ENCODE assay signal across 13 cellular contexts in the genomic region with DNA sequence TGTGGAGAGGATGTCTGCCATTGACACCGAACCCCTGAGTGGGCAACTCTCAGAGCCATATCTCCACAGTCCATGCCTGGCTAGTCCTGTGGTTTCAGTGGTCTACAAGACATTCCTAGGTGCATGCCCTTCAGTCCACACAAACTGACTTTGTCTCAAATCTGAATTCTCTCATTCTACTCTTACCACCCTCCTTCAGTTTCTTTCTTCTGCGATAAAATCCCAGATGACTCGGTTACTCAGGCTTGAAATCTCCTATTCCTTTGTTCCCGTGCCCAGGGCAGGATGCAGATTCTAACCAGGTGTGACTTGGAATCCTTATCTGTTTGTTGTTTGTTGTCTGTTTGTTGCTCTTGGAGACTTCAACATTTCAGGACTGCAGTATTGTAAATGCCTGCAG. TPM values are rescaled to one million over a fixed set of nuclear protein-coding genes. Genes with fewer than 3 reads are reported as not detected.
A peak's percentile ranks its signal among the peaks of the same experiment; 100 is the strongest.
DNase-seq lines count a peak whose midpoint lies in the region; ATAC-seq and TF ChIP-seq lines count a peak whose summit lies in the region.
"Had no signal": no experiment of that assay in that cellular context is flagged by ENCODE, and none has a peak within 500 bp of the region (broad histone marks: within the 10 kb centered on the region; RNA-seq: fewer than 3 reads in every experiment).

No MANE protein-coding gene starts in this region.

- no peaks in the 10 kb centered on the region for H3K36me3 Mint-ChIP-seq in endothelial cell (ENCODE audit: low read depth, unreplicated experiment)

- H3K4me1 Mint-ChIP-seq in endothelial cell (ENCODE audit: unreplicated experiment): peaks cover 24% of the 10 kb centered on the region

- TF ChIP-seq POLR2A in sigmoid colon (IDR thresholded peaks at IDR 0.05) (no peak), ovary (IDR thresholded peaks at IDR 0.05) (no peak)

- H3K27me3 ChIP-seq in HUES6 (ENCODE audit: control insufficient read depth, insufficient read depth, low read length) (no peaks in the 10 kb centered on the region), sigmoid colon (no peaks in the 10 kb centered on the region), ovary (no peaks in the 10 kb centered on the region)
- H3K27me3 ChIP-seq: pancreas, tibial nerve had no signal

- peak; percentile 40 for ATAC-seq in GM18907 (IDR thresholded peaks at IDR 0.05; ENCODE audit: unreplicated experiment)
- ATAC-seq: pancreas had no signal

- TF ChIP-seq CTCF in endothelial cell (IDR thresholded peaks at IDR 0.05; ENCODE audit: unreplicated experiment): no peak
- no peak for TF ChIP-seq CTCF in sigmoid colon (IDR thresholded peaks at IDR 0.05)
- no peak for TF ChIP-seq CTCF in GM10266 (IDR thresholded peaks at IDR 0.05; ENCODE audit: control insufficient read depth, insufficient read depth, low read depth, missing control alignments)
- no peak for TF ChIP-seq CTCF in ovary (IDR thresholded peaks at IDR 0.05)

- 68 to 79% methylated on average over 4 of the region's 4 CpGs for WGBS in sigmoid colon, 2 donors
- WGBS in ovary, 3 donors: 64 to 70% (median 69%) methylated on average over 4 of the region's 4 CpGs

- H3K36me3 ChIP-seq in HUES6 (ENCODE audit: control insufficient read depth, insufficient read depth, low read length) (no peaks in the 10 kb centered on the region), sigmoid colon (no peaks in the 10 kb centered on the region), ovary (no peaks in the 10 kb centered on the region)
- H3K36me3 ChIP-seq: pancreas, tibial nerve had no signal

- H3K9ac ChIP-seq in HUES6 (ENCODE audit: low read length): no peak overlapping the region

- no peak overlapping the region for H3K4me3 Mint-ChIP-seq in endothelial cell (ENCODE audit: unreplicated experiment)

- H3K4me1 ChIP-seq in HUES6 (ENCODE audit: control insufficient read depth, insufficient read depth, low read length) (peaks cover 14% of the 10 kb centered on the region; the same call in 1 of the 2 replicates), sigmoid colon (peaks cover 0 to 49% (median 38%) of the 10 kb centered on the region in 4 donors), ovary (ENCODE audit: insufficient read depth) (peaks cover 3% of the 10 kb centered on the region)

- no peak overlapping the region for H3K4me3 ChIP-seq in HUES6 (ENCODE audit: low read depth, low read length)
- no peak overlapping the region for H3K4me3 ChIP-seq in sigmoid colon
- H3K4me3 ChIP-seq in ovary: no peak overlapping the region
- H3K4me3 ChIP-seq: pancreas, tibial nerve had no signal

- no peaks in the 10 kb centered on the region for H3K9me3 ChIP-seq in HUES6 (ENCODE audit: control insufficient read depth, insufficient read depth, low read depth, low read length)
- H3K9me3 ChIP-seq in sigmoid colon: no peaks in the 10 kb centered on the region
- no peaks in the 10 kb centered on the region for H3K9me3 ChIP-seq in ovary
- H3K9me3 ChIP-seq: pancreas, tibial nerve had no signal

- peak overlapping the region; percentile 89 for H3K27ac Mint-ChIP-seq in endothelial cell (ENCODE audit: unreplicated experiment)

- 0 out of 2 replicates have a peak overlapping the region, but pooled peaks have one; percentile 10 for H3K27ac ChIP-seq in HUES6 (ENCODE audit: low read depth, low read length)
- peak overlapping the region in 3 of 4 donors; percentile 56 to 69 (median 68) for H3K27ac ChIP-seq in sigmoid colon
- H3K27ac ChIP-seq in ovary: no peak overlapping the region
- H3K27ac ChIP-seq: pancreas had no signal

- intact Hi-C loops in sigmoid colon (cut with DNase I) (no loop called here), ovary (cut with DNase I) (no loop called here)

- H3K27me3 Mint-ChIP-seq in endothelial cell (ENCODE audit: unreplicated experiment): peaks cover 3% of the 10 kb centered on the region
- H3K27me3 Mint-ChIP-seq: CD8-positive, alpha-beta memory T cell; IgD-negative memory B cell had no signal

- DNase-seq in endothelial cell (ENCODE audit: low spot score) (no peak), sigmoid colon (no peak), GM10266 (ENCODE audit: extremely low spot score) (no peak), AG08395 (ENCODE audit: low spot score) (no peak), ovary (no peak), anterior cingulate cortex (lab: John Stamatoyannopoulos, UW) (no peak)
- DNase-seq: CD8-positive, alpha-beta memory T cell; NCI-H2081; pancreas had no signal

- no peaks in the 10 kb centered on the region for H3K9me3 Mint-ChIP-seq in endothelial cell (ENCODE audit: unreplicated experiment)
- H3K9me3 Mint-ChIP-seq: CD8-positive, alpha-beta memory T cell; IgD-negative memory B cell had no signal

- TF ChIP-seq EP300 in sigmoid colon (IDR thresholded peaks at IDR 0.05) (no peak), ovary (IDR thresholded peaks at IDR 0.05) (no peak)

RNA-seq across cellular contexts. Expression of a gene that starts 9.3 kb away (rescaled TPM):
- total RNA-seq in endothelial cell (ENCODE audit: unreplicated experiment) (130 TPM), sigmoid colon (10 to 100 TPM; 30.0 to 49.0 (median 36.8) TPM), ovary (10 to 100 TPM; 18.5 to 43.7 (median 37.6) TPM)
- polyA plus RNA-seq in sigmoid colon (10 to 100 TPM in 1 of 3 donors, 1 to 10 TPM in 2; 1.8 to 15.7 (median 6.7) TPM), ovary (10 to 100 TPM; 11.4 to 54.6 TPM)

RNA-seq across cellular contexts. Expression of a gene that starts 16.3 kb away (rescaled TPM):
- 77.1 TPM for total RNA-seq in endothelial cell (ENCODE audit: unreplicated experiment)
- total RNA-seq in sigmoid colon: 10 to 100 TPM; 24.6 to 54.8 (median 40.0) TPM
- 100 to 1,000 TPM in 2 of 3 donors, 10 to 100 TPM in 1; 69.7 to 145 (median 137) TPM for polyA plus RNA-seq in sigmoid colon
- 10 to 100 TPM; 34.1 to 50.0 (median 38.8) TPM for total RNA-seq in ovary
- polyA plus RNA-seq in ovary: 10 to 100 TPM; 42.1 to 49.0 TPM

RNA-seq across cellular contexts. Expression of a gene that starts 23.2 kb away (rescaled TPM):
- total RNA-seq in endothelial cell (ENCODE audit: unreplicated experiment): 62.2 TPM
- total RNA-seq in sigmoid colon: 100 to 1,000 TPM in 1 of 4 donors, 10 to 100 TPM in 3; 79.3 to 116 (median 94.0) TPM
- polyA plus RNA-seq in sigmoid colon: 100 to 1,000 TPM in 2 of 3 donors, 10 to 100 TPM in 1; 68.7 to 145 (median 119) TPM
- 100 to 1,000 TPM in 2 of 7 donors, 10 to 100 TPM in 5; 57.7 to 119 (median 97.7) TPM for total RNA-seq in ovary
- polyA plus RNA-seq in ovary: 100 to 1,000 TPM; 124 to 194 TPM

Comparison
In these comparisons a context has a peak if more than half of its experiments do, and no peak if none do; other contexts are left out.
1. H3K27ac ChIP-seq: peak in HUES6 (single experiment) and sigmoid colon (3 of 4); none in ovary (0 of 2).